In genomic region chr17:34603974-34604373, GRCh38 we compare ENCODE assay signal across 33 cellular contexts. TPM values are rescaled to one million over a fixed set of nuclear protein-coding genes. Genes with fewer than 3 reads are reported as not detected.
"Had no signal": no experiment of that assay in that cellular context is flagged by ENCODE, and none has a peak within 500 bp of the region (broad histone marks: within the 10 kb centered on the region; RNA-seq: fewer than 3 reads in every experiment).

No MANE protein-coding gene starts in this region.

- H3K27ac ChIP-seq: left lung, lower lobe of right lung, neutrophil, parathyroid adenoma, right atrium auricular region, right lobe of liver, stomach, thoracic aorta, tibial artery, upper lobe of right lung had no signal

- ATAC-seq: left colon; left lung; lower lobe of right lung; right lobe of liver; stimulated activated naive B cell treated with anti-CD40 and anti-IgM and Interleukin-4, amounts not matched to agents 10 μg/mL and 1 μg/mL and 100 μg/mL, for 72 hours; stimulated activated naive CD8-positive, alpha-beta T cell treated with anti-CD3 and anti-CD28 coated beads, Interleukin-15, Interleukin-2, amounts not matched to agents 100 U/mL and 50 U/mL, for 24 hours; upper lobe of right lung had no signal

- H3K9me3 Mint-ChIP-seq: immature natural killer cell; mesothelial cell of epicardium; naive B cell; natural killer cell; stimulated activated naive B cell treated with anti-CD40 and anti-IgM and Interleukin-4, amounts not matched to agents 10 μg/mL and 1 μg/mL and 100 μg/mL, for 72 hours had no signal

- H3K36me3 Mint-ChIP-seq: immature natural killer cell; mesothelial cell of epicardium; naive B cell; natural killer cell; stimulated activated naive B cell treated with anti-CD40 and anti-IgM and Interleukin-4, amounts not matched to agents 10 μg/mL and 1 μg/mL and 100 μg/mL, for 72 hours had no signal

- H3K36me3 ChIP-seq: left lung, lower lobe of right lung, neutrophil, right atrium auricular region, right lobe of liver, stomach, thoracic aorta, tibial artery, upper lobe of right lung had no signal

- H3K4me1 ChIP-seq: left lung, lower lobe of right lung, parathyroid adenoma, right atrium auricular region, right lobe of liver, stomach, tibial artery, upper lobe of right lung had no signal

- H3K4me3 ChIP-seq: left lung, lower lobe of right lung, right atrium auricular region, right lobe of liver, smooth muscle cell, stomach, thoracic aorta, tibial artery, upper lobe of right lung had no signal

- DNase-seq: head of caudate nucleus; hypothalamus; immature natural killer cell; kidney; left colon; left lung; lower lobe of right lung; mammary epithelial cell; mesenchymal stem cell; naive B cell; natural killer cell; occipital lobe; right lobe of liver; stimulated activated CD4-positive, alpha-beta T cell treated with anti-CD3 and anti-CD28 coated beads, Interleukin-1b, Interleukin-23, amount 100 ng/mL, for 48 hours; stimulated activated CD4-positive, alpha-beta T cell treated with anti-CD3 and anti-CD28 coated beads, Interleukin-2, amount 100 ng/mL, for 48 hours; stimulated activated CD4-positive, alpha-beta T cell treated with anti-CD3 and anti-CD28 coated beads, Interleukin-4, amount 100 ng/mL, for 4 hours; stimulated activated CD8-positive, alpha-beta memory T cell treated with anti-CD3 and anti-CD28 coated beads, Interleukin-4, amount 100 ng/mL, for 48 hours; stimulated activated naive B cell treated with anti-CD40 and anti-IgM and Interleukin-4, amounts not matched to agents 10 μg/mL and 1 μg/mL and 100 μg/mL, for 72 hours; stimulated activated naive CD8-positive, alpha-beta T cell treated with anti-CD3 and anti-CD28 coated beads, Interleukin-15, Interleukin-2, amounts not matched to agents 100 U/mL and 50 U/mL, for 24 hours; stomach; tibial artery; trophoblast cell; upper lobe of right lung had no signal

- H3K9me3 ChIP-seq: left lung, lower lobe of right lung, neutrophil, right atrium auricular region, right lobe of liver, stomach, thoracic aorta, tibial artery, upper lobe of right lung had no signal

- H3K4me3 Mint-ChIP-seq: immature natural killer cell; mesothelial cell of epicardium; naive B cell; natural killer cell; stimulated activated naive B cell treated with anti-CD40 and anti-IgM and Interleukin-4, amounts not matched to agents 10 μg/mL and 1 μg/mL and 100 μg/mL, for 72 hours had no signal

- H3K4me1 Mint-ChIP-seq: immature natural killer cell; stimulated activated naive B cell treated with anti-CD40 and anti-IgM and Interleukin-4, amounts not matched to agents 10 μg/mL and 1 μg/mL and 100 μg/mL, for 72 hours had no signal

- H3K27ac Mint-ChIP-seq: immature natural killer cell; mesothelial cell of epicardium; naive B cell; natural killer cell; stimulated activated naive B cell treated with anti-CD40 and anti-IgM and Interleukin-4, amounts not matched to agents 10 μg/mL and 1 μg/mL and 100 μg/mL, for 72 hours had no signal

- H3K27me3 ChIP-seq: right atrium auricular region, right lobe of liver had no signal

RNA-seq across cellular contexts. Expression of gene TMEM132E, which starts 24.6 kb away (rescaled TPM):
- total RNA-seq: left colon, mammary epithelial cell, mononuclear cell, osteocyte, pulmonary artery endothelial cell, renal cortical epithelial cell had no signal
- polyA plus RNA-seq: mammary epithelial cell had no signal
